ENCODE assay signal across 1 cellular context in the genomic region with DNA sequence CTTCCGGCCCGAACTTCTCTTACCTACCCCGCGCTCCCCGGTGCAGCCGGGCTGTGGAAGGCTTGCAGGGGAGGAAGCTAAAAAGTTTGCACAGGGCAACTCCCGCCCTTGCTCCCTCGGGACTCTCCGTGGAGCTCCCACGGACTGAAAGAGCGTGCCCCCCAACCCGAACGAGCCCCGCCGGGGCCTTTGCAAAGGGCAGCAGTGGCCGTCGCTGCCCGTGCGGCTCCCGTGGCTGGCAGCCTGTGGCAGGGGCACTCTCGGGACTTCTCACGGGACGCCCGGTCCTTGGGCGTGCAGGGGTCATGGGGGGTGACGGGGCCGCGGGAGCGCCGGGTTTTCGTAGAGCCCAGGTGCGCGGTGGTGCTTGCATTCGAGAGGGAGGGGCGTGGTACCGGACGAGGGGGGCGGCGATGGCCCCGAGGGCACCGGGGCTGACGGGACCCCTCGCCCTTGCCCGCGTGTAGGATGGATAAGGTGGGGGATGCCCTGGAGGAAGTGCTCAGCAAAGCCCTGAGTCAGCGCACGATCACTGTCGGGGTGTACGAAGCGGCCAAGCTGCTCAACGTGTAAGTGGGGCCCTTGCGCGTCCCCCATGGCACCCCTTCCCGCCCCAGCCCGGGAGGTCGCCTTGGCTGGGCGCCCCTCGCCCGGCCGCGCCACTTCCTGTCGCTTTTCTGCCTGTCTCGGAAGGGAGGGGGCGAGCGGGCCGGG.
TF ChIP-seq lines count a peak whose summit lies in the region.

No MANE protein-coding gene starts in this region.

TF ChIP-seq in K562, 482 proteins besides CTCF, POLR2A, EP300 and RAD21 (continued from another document):
- peak; percentile 7; the same call in 1 of the 2 replicates for TF ChIP-seq CREB1 (IDR thresholded peaks at IDR 0.05)
- TF ChIP-seq CREB1 (CRISPR knock-in tag; IDR thresholded peaks at IDR 0.05): peak; percentile 6
- TF ChIP-seq HNRNPH1 (optimal IDR thresholded peaks at IDR 0.05; ENCODE audit: low read depth, low read length): no peak
- peak; percentile 29 for TF ChIP-seq NR3C1 (CRISPR knock-in tag; IDR thresholded peaks at IDR 0.05)
- TF ChIP-seq ZNF766 (CRISPR knock-in tag; conservative IDR thresholded peaks at IDR 0.05): peak; percentile 30; the same call in 1 of the 2 replicates
- TF ChIP-seq C11orf30 (IDR thresholded peaks at IDR 0.05; ENCODE audit: low read depth): peak; percentile 73; the same call in 1 of the 2 replicates
- TF ChIP-seq SAP30 (IDR thresholded peaks at IDR 0.05; ENCODE audit: borderline replicate concordance, insufficient read depth, low read depth, low read length, poor library complexity, severe bottlenecking): peak; percentile 66
- peak; percentile 66; the same call in 1 of the 2 replicates for TF ChIP-seq BHLHE40 (IDR thresholded peaks at IDR 0.05; ENCODE audit: low read length)
- TF ChIP-seq POLR2AphosphoS5 (IDR thresholded peaks at IDR 0.05; ENCODE audit: control insufficient read depth, insufficient read depth, low read depth, low read length): peak; percentile 9; the same call in 1 of the 2 replicates
- peak; percentile 37; the same call in 1 of the 2 replicates for TF ChIP-seq NFE2 (IDR thresholded peaks at IDR 0.05; ENCODE audit: low read depth)
- 0 out of 2 replicates have a peak, but pooled peaks have one; percentile 35 for TF ChIP-seq OTX1 (CRISPR knock-in tag; IDR thresholded peaks at IDR 0.05)
- 0 out of 2 replicates have a peak, but pooled peaks have one; percentile 7 for TF ChIP-seq ZSCAN32 (CRISPR knock-in tag; IDR thresholded peaks at IDR 0.05)
- TF ChIP-seq ZNF23 (CRISPR knock-in tag; IDR thresholded peaks at IDR 0.05): no peak
- peak; percentile 35 for TF ChIP-seq CCNT2 (IDR thresholded peaks at IDR 0.05; ENCODE audit: borderline replicate concordance, extremely low read depth, insufficient read length, low read depth, low read length)
- TF ChIP-seq, protein P1, sequence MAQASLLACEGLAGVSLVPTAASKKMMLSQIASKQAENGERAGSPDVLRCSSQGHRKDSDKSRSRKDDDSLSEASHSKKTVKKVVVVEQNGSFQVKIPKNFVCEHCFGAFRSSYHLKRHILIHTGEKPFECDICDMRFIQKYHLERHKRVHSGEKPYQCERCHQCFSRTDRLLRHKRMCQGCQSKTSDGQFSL (CRISPR knock-in tag; IDR thresholded peaks at IDR 0.05): peak; percentile 66; the same call in 1 of the 2 replicates
- TF ChIP-seq, protein P1 (tag; IDR thresholded peaks at IDR 0.05): no peak
- TF ChIP-seq, protein P2, sequence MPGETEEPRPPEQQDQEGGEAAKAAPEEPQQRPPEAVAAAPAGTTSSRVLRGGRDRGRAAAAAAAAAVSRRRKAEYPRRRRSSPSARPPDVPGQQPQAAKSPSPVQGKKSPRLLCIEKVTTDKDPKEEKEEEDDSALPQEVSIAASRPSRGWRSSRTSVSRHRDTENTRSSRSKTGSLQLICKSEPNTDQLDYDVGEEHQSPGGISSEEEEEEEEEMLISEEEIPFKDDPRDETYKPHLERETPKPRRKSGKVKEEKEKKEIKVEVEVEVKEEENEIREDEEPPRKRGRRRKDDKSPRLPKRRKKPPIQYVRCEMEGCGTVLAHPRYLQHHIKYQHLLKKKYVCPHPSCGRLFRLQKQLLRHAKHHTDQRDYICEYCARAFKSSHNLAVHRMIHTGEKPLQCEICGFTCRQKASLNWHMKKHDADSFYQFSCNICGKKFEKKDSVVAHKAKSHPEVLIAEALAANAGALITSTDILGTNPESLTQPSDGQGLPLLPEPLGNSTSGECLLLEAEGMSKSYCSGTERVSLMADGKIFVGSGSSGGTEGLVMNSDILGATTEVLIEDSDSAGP (CRISPR knock-in tag; IDR thresholded peaks at IDR 0.05): 0 out of 2 replicates have a peak, but pooled peaks have one; percentile 10
- TF ChIP-seq, protein P3, sequence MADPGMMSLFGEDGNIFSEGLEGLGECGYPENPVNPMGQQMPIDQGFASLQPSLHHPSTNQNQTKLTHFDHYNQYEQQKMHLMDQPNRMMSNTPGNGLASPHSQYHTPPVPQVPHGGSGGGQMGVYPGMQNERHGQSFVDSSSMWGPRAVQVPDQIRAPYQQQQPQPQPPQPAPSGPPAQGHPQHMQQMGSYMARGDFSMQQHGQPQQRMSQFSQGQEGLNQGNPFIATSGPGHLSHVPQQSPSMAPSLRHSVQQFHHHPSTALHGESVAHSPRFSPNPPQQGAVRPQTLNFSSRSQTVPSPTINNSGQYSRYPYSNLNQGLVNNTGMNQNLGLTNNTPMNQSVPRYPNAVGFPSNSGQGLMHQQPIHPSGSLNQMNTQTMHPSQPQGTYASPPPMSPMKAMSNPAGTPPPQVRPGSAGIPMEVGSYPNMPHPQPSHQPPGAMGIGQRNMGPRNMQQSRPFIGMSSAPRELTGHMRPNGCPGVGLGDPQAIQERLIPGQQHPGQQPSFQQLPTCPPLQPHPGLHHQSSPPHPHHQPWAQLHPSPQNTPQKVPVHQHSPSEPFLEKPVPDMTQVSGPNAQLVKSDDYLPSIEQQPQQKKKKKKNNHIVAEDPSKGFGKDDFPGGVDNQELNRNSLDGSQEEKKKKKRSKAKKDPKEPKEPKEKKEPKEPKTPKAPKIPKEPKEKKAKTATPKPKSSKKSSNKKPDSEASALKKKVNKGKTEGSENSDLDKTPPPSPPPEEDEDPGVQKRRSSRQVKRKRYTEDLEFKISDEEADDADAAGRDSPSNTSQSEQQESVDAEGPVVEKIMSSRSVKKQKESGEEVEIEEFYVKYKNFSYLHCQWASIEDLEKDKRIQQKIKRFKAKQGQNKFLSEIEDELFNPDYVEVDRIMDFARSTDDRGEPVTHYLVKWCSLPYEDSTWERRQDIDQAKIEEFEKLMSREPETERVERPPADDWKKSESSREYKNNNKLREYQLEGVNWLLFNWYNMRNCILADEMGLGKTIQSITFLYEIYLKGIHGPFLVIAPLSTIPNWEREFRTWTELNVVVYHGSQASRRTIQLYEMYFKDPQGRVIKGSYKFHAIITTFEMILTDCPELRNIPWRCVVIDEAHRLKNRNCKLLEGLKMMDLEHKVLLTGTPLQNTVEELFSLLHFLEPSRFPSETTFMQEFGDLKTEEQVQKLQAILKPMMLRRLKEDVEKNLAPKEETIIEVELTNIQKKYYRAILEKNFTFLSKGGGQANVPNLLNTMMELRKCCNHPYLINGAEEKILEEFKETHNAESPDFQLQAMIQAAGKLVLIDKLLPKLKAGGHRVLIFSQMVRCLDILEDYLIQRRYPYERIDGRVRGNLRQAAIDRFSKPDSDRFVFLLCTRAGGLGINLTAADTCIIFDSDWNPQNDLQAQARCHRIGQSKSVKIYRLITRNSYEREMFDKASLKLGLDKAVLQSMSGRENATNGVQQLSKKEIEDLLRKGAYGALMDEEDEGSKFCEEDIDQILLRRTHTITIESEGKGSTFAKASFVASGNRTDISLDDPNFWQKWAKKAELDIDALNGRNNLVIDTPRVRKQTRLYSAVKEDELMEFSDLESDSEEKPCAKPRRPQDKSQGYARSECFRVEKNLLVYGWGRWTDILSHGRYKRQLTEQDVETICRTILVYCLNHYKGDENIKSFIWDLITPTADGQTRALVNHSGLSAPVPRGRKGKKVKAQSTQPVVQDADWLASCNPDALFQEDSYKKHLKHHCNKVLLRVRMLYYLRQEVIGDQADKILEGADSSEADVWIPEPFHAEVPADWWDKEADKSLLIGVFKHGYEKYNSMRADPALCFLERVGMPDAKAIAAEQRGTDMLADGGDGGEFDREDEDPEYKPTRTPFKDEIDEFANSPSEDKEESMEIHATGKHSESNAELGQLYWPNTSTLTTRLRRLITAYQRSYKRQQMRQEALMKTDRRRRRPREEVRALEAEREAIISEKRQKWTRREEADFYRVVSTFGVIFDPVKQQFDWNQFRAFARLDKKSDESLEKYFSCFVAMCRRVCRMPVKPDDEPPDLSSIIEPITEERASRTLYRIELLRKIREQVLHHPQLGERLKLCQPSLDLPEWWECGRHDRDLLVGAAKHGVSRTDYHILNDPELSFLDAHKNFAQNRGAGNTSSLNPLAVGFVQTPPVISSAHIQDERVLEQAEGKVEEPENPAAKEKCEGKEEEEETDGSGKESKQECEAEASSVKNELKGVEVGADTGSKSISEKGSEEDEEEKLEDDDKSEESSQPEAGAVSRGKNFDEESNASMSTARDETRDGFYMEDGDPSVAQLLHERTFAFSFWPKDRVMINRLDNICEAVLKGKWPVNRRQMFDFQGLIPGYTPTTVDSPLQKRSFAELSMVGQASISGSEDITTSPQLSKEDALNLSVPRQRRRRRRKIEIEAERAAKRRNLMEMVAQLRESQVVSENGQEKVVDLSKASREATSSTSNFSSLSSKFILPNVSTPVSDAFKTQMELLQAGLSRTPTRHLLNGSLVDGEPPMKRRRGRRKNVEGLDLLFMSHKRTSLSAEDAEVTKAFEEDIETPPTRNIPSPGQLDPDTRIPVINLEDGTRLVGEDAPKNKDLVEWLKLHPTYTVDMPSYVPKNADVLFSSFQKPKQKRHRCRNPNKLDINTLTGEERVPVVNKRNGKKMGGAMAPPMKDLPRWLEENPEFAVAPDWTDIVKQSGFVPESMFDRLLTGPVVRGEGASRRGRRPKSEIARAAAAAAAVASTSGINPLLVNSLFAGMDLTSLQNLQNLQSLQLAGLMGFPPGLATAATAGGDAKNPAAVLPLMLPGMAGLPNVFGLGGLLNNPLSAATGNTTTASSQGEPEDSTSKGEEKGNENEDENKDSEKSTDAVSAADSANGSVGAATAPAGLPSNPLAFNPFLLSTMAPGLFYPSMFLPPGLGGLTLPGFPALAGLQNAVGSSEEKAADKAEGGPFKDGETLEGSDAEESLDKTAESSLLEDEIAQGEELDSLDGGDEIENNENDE (IDR thresholded peaks at IDR 0.05; ENCODE audit: low read depth, low read length): peak; percentile 8
- peak; percentile 27 for TF ChIP-seq TAF1 (IDR thresholded peaks at IDR 0.05; ENCODE audit: control insufficient read depth, extremely low read depth, insufficient read depth, low read length, severe bottlenecking)
- TF ChIP-seq POLR2G (IDR thresholded peaks at IDR 0.05; ENCODE audit: low read depth, low read length): peak; percentile 59
- 0 out of 2 replicates have a peak, but pooled peaks have one; percentile 27 for TF ChIP-seq NFRKB (IDR thresholded peaks at IDR 0.05; ENCODE audit: low read depth)
- TF ChIP-seq RBFOX2 (IDR thresholded peaks at IDR 0.05; ENCODE audit: low read depth, low read length): peak; percentile 87
- no peak for TF ChIP-seq FOXM1 (IDR thresholded peaks at IDR 0.05; ENCODE audit: low read depth)
- 0 out of 2 replicates have a peak, but pooled peaks have one; percentile 21 for TF ChIP-seq FOXM1 (CRISPR knock-in tag; IDR thresholded peaks at IDR 0.05; ENCODE audit: low read depth)
- TF ChIP-seq SMARCB1 (IDR thresholded peaks at IDR 0.05; ENCODE audit: insufficient read length, low read depth): no peak
- TF ChIP-seq, protein P4, sequence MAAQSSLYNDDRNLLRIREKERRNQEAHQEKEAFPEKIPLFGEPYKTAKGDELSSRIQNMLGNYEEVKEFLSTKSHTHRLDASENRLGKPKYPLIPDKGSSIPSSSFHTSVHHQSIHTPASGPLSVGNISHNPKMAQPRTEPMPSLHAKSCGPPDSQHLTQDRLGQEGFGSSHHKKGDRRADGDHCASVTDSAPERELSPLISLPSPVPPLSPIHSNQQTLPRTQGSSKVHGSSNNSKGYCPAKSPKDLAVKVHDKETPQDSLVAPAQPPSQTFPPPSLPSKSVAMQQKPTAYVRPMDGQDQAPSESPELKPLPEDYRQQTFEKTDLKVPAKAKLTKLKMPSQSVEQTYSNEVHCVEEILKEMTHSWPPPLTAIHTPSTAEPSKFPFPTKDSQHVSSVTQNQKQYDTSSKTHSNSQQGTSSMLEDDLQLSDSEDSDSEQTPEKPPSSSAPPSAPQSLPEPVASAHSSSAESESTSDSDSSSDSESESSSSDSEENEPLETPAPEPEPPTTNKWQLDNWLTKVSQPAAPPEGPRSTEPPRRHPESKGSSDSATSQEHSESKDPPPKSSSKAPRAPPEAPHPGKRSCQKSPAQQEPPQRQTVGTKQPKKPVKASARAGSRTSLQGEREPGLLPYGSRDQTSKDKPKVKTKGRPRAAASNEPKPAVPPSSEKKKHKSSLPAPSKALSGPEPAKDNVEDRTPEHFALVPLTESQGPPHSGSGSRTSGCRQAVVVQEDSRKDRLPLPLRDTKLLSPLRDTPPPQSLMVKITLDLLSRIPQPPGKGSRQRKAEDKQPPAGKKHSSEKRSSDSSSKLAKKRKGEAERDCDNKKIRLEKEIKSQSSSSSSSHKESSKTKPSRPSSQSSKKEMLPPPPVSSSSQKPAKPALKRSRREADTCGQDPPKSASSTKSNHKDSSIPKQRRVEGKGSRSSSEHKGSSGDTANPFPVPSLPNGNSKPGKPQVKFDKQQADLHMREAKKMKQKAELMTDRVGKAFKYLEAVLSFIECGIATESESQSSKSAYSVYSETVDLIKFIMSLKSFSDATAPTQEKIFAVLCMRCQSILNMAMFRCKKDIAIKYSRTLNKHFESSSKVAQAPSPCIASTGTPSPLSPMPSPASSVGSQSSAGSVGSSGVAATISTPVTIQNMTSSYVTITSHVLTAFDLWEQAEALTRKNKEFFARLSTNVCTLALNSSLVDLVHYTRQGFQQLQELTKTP (IDR thresholded peaks at IDR 0.05; ENCODE audit: low read depth in 1 of 2, partially characterized antibody in 2 of 2): peak in 1 of 2 experiments; percentile 13
- peak; percentile 45; the same call in 1 of the 2 replicates for TF ChIP-seq RBM14 (IDR thresholded peaks at IDR 0.05; ENCODE audit: borderline replicate concordance, insufficient read depth, low read depth, low read length)
- TF ChIP-seq ZFX (CRISPR knock-in tag; IDR thresholded peaks at IDR 0.05): peak; percentile 75
- TF ChIP-seq MYC (IDR thresholded peaks at IDR 0.05; ENCODE audit: low read depth, low read length): no peak
- peak; percentile 51; the same call in 1 of the 2 replicates for TF ChIP-seq MYC (CRISPR knock-in tag; IDR thresholded peaks at IDR 0.05; ENCODE audit: borderline replicate concordance, low read depth)
- peak; percentile 48 for TF ChIP-seq SPI1 (IDR thresholded peaks at IDR 0.05; ENCODE audit: borderline replicate concordance, low read depth, low read length)
